8 cellular contexts compared by ENCODE assay signal in genomic region chr2:10811552-10811951, GRCh38. TPM values are rescaled to one million over a fixed set of nuclear protein-coding genes. Genes with fewer than 3 reads are reported as not detected.
A peak's percentile ranks its signal among the peaks of the same experiment; 100 is the strongest.
DNase-seq lines count a peak whose midpoint lies in the region; ATAC-seq and TF ChIP-seq lines count a peak whose summit lies in the region.

No MANE protein-coding gene starts in this region.

- H4K20me1 ChIP-seq in PC-9 (ENCODE audit: insufficient read depth): peaks cover 47% of the 10 kb centered on the region

- no TSS peak for BruUV-seq in PC-9 (replicated peaks; lab: Mats Ljungman, UMichigan)

- CTCF ChIA-PET in PC-9 (lab: Charles Lee): no interaction called here

- H3K9ac ChIP-seq in parathyroid adenoma: no peak overlapping the region

- H3K9me3 ChIP-seq in PC-9 (ENCODE audit: insufficient read depth, low read depth) (no peaks in the 10 kb centered on the region), parathyroid adenoma (ENCODE audit: control insufficient read depth, low read length) (no peaks in the 10 kb centered on the region)

- POLR2A ChIA-PET in PC-9 (lab: Charles Lee; ENCODE audit: unreplicated experiment): no interaction called here

- H3K4me1 ChIP-seq in PC-9 (replicated peaks; ENCODE audit: insufficient read depth) (peaks cover 19% of the 10 kb centered on the region), parathyroid adenoma (peaks cover 8% of the 10 kb centered on the region)

- ATAC-seq in HG03025 (IDR thresholded peaks at IDR 0.05; ENCODE audit: low FRiP score, unreplicated experiment): no peak

- H3K36me3 ChIP-seq in PC-9 (ENCODE audit: low read depth): peaks cover 9% of the 10 kb centered on the region
- peaks cover 2% of the 10 kb centered on the region for H3K36me3 ChIP-seq in parathyroid adenoma (ENCODE audit: control insufficient read depth, insufficient read depth, low read length)

- H3F3A ChIP-seq in PC-9 (ENCODE audit: insufficient read depth, low read depth): peaks cover 7% of the 10 kb centered on the region; the same call in 1 of the 2 replicates

- TF ChIP-seq CTCF in PC-9 (conservative IDR thresholded peaks at IDR 0.05) (no peak), parathyroid adenoma (IDR thresholded peaks at IDR 0.05) (no peak)

- H3K4me3 ChIP-seq in PC-9 (peak overlapping the region; percentile 69), parathyroid adenoma (ENCODE audit: low read depth, low read length) (peak overlapping the region; percentile 70)

- H2AFZ ChIP-seq in PC-9 (peak overlapping the region; percentile 73; the same call in 1 of the 2 replicates), parathyroid adenoma (peak overlapping the region; percentile 82)

- no peaks in the 10 kb centered on the region for H3K9me2 ChIP-seq in PC-9 (ENCODE audit: insufficient read depth)

- H3K27me3 ChIP-seq in PC-9 (ENCODE audit: insufficient read depth, low read depth) (0 out of 2 replicates have a peak, but pooled peaks cover under 1% of the 10 kb centered on the region), parathyroid adenoma (ENCODE audit: control insufficient read depth, insufficient read depth, low read length) (no peaks in the 10 kb centered on the region)

- H3K79me2 ChIP-seq in PC-9 (ENCODE audit: low read depth) (peaks cover 57% of the 10 kb centered on the region), parathyroid adenoma (peaks cover 20% of the 10 kb centered on the region)

- DNase-seq in ELF-1 (ENCODE audit: low read depth, low spot score) (peak; percentile 48), PC-9 (no peak), epithelial cell of prostate (ENCODE audit: low read depth, low spot score) (no peak), NOMO-1 treated with dmso at 0.1 percent for 144 hours (lab: John Stamatoyannopoulos, UW; ENCODE audit: unreplicated experiment) (no peak), medulla oblongata (ENCODE audit: extremely low spot score) (no peak)
- DNase-seq in stimulated activated CD4-positive, alpha-beta T cell treated with anti-CD3 and anti-CD28 coated beads, Interleukin-4, amount 100 ng/mL, for 1 hour: no peak

- H3K4me2 ChIP-seq in PC-9: peak overlapping the region; percentile 96
- H3K4me2 ChIP-seq in parathyroid adenoma (ENCODE audit: low read length): peak overlapping the region; percentile 50

- peak overlapping the region; percentile 81 for H3K27ac ChIP-seq in PC-9
- peak overlapping the region; percentile 66 for H3K27ac ChIP-seq in epithelial cell of prostate
- no peak overlapping the region for H3K27ac ChIP-seq in parathyroid adenoma

- intact Hi-C loops in PC-9 (cut with micrococcal nuclease; ENCODE audit: unreplicated experiment): loop anchor here (5.0 kb wide), 1 partner anchor 274 kb away; no protein-coding TSS in a partner anchor

RNA-seq across cellular contexts. Expression of gene PDIA6, which starts 1.0 kb away (rescaled TPM):
- 127 and 170 TPM in 2 replicates for total RNA-seq in PC-9 (2021)
